In the genomic region with DNA sequence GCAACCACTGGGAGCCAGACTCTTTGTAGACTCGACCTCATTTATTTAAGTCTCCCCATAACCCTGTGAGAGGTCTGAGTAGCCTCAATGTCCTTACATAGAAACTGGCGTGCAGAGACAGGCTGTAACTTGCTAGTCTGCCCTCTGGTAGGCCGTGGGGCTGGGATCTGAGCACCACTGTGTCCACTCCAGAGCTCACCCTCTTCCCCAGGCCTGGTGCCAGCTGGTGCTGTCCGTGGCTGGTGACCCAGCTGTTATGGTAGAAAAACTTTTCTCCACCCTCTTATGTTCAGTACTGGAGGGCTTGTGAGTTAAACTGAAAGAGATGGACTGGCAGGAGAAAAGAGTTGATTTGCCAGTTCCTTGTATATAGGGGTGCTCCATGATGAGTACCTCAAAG, we compare ENCODE assay signal across 1 cellular context.
TF ChIP-seq lines count a peak whose summit lies in the region.

No MANE protein-coding gene starts in this region.

TF ChIP-seq in GM23338, 12 proteins besides CTCF, POLR2A, EP300 and RAD21 (continued from another document):
- TF ChIP-seq, protein P1, sequence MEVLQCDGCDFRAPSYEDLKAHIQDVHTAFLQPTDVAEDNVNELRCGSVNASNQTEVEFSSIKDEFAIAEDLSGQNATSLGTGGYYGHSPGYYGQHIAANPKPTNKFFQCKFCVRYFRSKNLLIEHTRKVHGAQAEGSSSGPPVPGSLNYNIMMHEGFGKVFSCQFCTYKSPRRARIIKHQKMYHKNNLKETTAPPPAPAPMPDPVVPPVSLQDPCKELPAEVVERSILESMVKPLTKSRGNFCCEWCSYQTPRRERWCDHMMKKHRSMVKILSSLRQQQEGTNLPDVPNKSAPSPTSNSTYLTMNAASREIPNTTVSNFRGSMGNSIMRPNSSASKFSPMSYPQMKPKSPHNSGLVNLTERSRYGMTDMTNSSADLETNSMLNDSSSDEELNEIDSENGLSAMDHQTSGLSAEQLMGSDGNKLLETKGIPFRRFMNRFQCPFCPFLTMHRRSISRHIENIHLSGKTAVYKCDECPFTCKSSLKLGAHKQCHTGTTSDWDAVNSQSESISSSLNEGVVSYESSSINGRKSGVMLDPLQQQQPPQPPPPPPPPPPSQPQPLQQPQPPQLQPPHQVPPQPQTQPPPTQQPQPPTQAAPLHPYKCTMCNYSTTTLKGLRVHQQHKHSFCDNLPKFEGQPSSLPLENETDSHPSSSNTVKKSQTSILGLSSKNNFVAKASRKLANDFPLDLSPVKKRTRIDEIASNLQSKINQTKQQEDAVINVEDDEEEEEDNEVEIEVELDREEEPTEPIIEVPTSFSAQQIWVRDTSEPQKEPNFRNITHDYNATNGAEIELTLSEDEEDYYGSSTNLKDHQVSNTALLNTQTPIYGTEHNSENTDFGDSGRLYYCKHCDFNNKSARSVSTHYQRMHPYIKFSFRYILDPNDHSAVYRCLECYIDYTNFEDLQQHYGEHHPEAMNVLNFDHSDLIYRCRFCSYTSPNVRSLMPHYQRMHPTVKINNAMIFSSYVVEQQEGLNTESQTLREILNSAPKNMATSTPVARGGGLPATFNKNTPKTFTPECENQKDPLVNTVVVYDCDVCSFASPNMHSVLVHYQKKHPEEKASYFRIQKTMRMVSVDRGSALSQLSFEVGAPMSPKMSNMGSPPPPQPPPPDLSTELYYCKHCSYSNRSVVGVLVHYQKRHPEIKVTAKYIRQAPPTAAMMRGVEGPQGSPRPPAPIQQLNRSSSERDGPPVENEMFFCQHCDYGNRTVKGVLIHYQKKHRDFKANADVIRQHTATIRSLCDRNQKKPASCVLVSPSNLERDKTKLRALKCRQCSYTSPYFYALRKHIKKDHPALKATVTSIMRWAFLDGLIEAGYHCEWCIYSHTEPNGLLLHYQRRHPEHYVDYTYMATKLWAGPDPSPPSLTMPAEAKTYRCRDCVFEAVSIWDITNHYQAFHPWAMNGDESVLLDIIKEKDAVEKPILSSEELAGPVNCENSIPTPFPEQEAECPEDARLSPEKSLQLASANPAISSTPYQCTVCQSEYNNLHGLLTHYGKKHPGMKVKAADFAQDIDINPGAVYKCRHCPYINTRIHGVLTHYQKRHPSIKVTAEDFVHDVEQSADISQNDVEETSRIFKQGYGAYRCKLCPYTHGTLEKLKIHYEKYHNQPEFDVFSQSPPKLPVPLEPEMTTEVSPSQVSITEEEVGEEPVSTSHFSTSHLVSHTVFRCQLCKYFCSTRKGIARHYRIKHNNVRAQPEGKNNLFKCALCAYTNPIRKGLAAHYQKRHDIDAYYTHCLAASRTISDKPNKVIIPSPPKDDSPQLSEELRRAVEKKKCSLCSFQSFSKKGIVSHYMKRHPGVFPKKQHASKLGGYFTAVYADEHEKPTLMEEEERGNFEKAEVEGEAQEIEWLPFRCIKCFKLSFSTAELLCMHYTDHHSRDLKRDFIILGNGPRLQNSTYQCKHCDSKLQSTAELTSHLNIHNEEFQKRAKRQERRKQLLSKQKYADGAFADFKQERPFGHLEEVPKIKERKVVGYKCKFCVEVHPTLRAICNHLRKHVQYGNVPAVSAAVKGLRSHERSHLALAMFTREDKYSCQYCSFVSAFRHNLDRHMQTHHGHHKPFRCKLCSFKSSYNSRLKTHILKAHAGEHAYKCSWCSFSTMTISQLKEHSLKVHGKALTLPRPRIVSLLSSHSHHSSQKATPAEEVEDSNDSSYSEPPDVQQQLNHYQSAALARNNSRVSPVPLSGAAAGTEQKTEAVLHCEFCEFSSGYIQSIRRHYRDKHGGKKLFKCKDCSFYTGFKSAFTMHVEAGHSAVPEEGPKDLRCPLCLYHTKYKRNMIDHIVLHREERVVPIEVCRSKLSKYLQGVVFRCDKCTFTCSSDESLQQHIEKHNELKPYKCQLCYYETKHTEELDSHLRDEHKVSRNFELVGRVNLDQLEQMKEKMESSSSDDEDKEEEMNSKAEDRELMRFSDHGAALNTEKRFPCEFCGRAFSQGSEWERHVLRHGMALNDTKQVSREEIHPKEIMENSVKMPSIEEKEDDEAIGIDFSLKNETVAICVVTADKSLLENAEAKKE (CRISPR knock-in tag; IDR thresholded peaks at IDR 0.05): no peak
- TF ChIP-seq, protein P2, sequence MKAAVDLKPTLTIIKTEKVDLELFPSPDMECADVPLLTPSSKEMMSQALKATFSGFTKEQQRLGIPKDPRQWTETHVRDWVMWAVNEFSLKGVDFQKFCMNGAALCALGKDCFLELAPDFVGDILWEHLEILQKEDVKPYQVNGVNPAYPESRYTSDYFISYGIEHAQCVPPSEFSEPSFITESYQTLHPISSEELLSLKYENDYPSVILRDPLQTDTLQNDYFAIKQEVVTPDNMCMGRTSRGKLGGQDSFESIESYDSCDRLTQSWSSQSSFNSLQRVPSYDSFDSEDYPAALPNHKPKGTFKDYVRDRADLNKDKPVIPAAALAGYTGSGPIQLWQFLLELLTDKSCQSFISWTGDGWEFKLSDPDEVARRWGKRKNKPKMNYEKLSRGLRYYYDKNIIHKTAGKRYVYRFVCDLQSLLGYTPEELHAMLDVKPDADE (IDR thresholded peaks at IDR 0.05): no peak
